In the genomic region with DNA sequence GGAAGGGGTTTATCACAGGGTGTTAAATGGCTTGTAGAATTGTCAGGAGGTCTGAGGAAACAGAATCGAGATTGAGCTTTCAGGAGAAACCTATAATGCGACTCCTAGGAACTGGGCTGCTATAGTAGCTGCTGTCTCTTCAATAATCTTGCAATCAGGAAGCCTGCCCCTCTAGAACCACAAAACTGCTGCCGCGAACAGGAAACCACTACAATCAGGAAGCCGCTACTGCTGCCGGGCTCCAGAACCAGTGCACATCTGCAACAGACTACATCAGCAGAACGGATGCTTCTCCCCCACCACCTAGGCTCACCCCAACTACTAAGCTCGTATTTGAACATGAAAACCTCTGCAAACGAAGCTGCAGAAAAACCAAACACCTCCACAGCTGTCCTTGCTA, we compare ENCODE assay signal across 1 cellular context.
TF ChIP-seq lines count a peak whose summit lies in the region.

No MANE protein-coding gene starts in this region.

TF ChIP-seq in HepG2, 621 proteins besides CTCF, POLR2A, EP300 and RAD21:
- TF ChIP-seq SMARCE1 (IDR thresholded peaks at IDR 0.05; ENCODE audit: borderline replicate concordance) (no peak), THAP11 (CRISPR knock-in tag; IDR thresholded peaks at IDR 0.05) (no peak), ZNF776 (CRISPR knock-in tag; IDR thresholded peaks at IDR 0.05) (no peak), HOXD1 (CRISPR knock-in tag; IDR thresholded peaks at IDR 0.05) (no peak), HDAC6 (IDR thresholded peaks at IDR 0.05; ENCODE audit: low read depth, low read length) (no peak), SIX4 (CRISPR knock-in tag; IDR thresholded peaks at IDR 0.05) (no peak), ZMYM2 (CRISPR knock-in tag; IDR thresholded peaks at IDR 0.05) (no peak), PITX1 (CRISPR knock-in tag; IDR thresholded peaks at IDR 0.05) (no peak), SETDB1 (CRISPR knock-in tag; IDR thresholded peaks at IDR 0.05; ENCODE audit: borderline replicate concordance) (no peak)
- TF ChIP-seq, protein P1, sequence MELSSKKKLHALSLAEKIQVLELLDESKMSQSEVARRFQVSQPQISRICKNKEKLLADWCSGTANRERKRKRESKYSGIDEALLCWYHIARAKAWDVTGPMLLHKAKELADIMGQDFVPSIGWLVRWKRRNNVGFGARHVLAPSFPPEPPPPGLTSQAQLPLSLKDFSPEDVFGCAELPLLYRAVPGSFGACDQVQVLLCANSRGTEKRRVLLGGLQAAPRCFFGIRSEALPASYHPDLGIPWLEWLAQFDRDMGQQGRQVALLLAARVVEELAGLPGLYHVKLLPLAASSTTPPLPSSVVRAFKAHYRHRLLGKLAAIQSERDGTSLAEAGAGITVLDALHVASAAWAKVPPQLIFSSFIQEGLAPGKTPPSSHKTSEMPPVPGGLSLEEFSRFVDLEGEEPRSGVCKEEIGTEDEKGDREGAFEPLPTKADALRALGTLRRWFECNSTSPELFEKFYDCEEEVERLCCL (CRISPR knock-in tag; IDR thresholded peaks at IDR 0.05; ENCODE audit: borderline replicate concordance), result no peak
- TF ChIP-seq, protein P2, sequence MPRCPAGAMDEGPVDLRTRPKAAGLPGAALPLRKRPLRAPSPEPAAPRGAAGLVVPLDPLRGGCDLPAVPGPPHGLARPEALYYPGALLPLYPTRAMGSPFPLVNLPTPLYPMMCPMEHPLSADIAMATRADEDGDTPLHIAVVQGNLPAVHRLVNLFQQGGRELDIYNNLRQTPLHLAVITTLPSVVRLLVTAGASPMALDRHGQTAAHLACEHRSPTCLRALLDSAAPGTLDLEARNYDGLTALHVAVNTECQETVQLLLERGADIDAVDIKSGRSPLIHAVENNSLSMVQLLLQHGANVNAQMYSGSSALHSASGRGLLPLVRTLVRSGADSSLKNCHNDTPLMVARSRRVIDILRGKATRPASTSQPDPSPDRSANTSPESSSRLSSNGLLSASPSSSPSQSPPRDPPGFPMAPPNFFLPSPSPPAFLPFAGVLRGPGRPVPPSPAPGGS (CRISPR knock-in tag; IDR thresholded peaks at IDR 0.05), result no peak
- TF ChIP-seq, protein P3, sequence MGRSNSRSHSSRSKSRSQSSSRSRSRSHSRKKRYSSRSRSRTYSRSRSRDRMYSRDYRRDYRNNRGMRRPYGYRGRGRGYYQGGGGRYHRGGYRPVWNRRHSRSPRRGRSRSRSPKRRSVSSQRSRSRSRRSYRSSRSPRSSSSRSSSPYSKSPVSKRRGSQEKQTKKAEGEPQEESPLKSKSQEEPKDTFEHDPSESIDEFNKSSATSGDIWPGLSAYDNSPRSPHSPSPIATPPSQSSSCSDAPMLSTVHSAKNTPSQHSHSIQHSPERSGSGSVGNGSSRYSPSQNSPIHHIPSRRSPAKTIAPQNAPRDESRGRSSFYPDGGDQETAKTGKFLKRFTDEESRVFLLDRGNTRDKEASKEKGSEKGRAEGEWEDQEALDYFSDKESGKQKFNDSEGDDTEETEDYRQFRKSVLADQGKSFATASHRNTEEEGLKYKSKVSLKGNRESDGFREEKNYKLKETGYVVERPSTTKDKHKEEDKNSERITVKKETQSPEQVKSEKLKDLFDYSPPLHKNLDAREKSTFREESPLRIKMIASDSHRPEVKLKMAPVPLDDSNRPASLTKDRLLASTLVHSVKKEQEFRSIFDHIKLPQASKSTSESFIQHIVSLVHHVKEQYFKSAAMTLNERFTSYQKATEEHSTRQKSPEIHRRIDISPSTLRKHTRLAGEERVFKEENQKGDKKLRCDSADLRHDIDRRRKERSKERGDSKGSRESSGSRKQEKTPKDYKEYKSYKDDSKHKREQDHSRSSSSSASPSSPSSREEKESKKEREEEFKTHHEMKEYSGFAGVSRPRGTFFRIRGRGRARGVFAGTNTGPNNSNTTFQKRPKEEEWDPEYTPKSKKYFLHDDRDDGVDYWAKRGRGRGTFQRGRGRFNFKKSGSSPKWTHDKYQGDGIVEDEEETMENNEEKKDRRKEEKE (IDR thresholded peaks at IDR 0.05), result no peak
